Comparison of ENCODE assay signal across 14 cellular contexts in genomic region chr20:23711778-23712177, GRCh38. TPM values are rescaled to one million over a fixed set of nuclear protein-coding genes. Genes with fewer than 3 reads are reported as not detected.
"Had no signal": no experiment of that assay in that cellular context is flagged by ENCODE, and none has a peak within 500 bp of the region (broad histone marks: within the 10 kb centered on the region; RNA-seq: fewer than 3 reads in every experiment).

No MANE protein-coding gene starts in this region.

RNA-seq across cellular contexts. Expression of gene CST4, which starts 22.9 kb away (rescaled TPM):
- total RNA-seq: activated B cell treated with CpG ODN at 0.5 μM for 24 hours; activated CD4-positive, alpha-beta memory T cell treated with anti-CD3 and anti-CD28 coated beads for 36 hours; activated CD4-positive, alpha-beta memory T cell treated with anti-CD3 and anti-CD28 coated beads, Interleukin-2, amount 10 ng/mL, durations not matched to agents 7 days and 5 days; activated CD4-positive, alpha-beta T cell treated with anti-CD3 and anti-CD28 coated beads for 36 hours; activated CD4-positive, alpha-beta T cell treated with anti-CD3 and anti-CD28 coated beads, Interleukin-2, amount 10 ng/mL, durations not matched to agents 24 days and 14 days; activated CD4-positive, alpha-beta T cell treated with anti-CD3 and anti-CD28 coated beads, Interleukin-2, amount 10 ng/mL, durations not matched to agents 7 days and 5 days; activated CD8-positive, alpha-beta memory T cell treated with anti-CD3 and anti-CD28 coated beads for 36 hours; activated CD8-positive, alpha-beta memory T cell treated with anti-CD3 and anti-CD28 coated beads, Interleukin-2, amount 10 ng/mL, durations not matched to agents 7 days and 5 days; activated CD8-positive, alpha-beta T cell treated with anti-CD3 and anti-CD28 coated beads for 36 hours; activated CD8-positive, alpha-beta T cell treated with anti-CD3 and anti-CD28 coated beads, Interleukin-2, amount 10 ng/mL, durations not matched to agents 7 days and 5 days; T-helper 1 cell treated with Interleukin-12 subunit alpha and Interleukin-12 subunit beta and Interleukin-4 antibody, amounts not matched to agents 30 ng/mL and 1 ng/mL, for 36 hours; T-helper 17 cell; T-helper 2 cell treated with Interferon-gamma antibody and Interleukin-4, amounts not matched to agents 100 ng/mL and 5 ng/mL, for 36 hours; WTC11 had no signal

RNA-seq across cellular contexts. Expression of gene CST1, which starts 39.0 kb away (rescaled TPM):
- total RNA-seq: activated B cell treated with CpG ODN at 0.5 μM for 24 hours; activated CD4-positive, alpha-beta memory T cell treated with anti-CD3 and anti-CD28 coated beads for 36 hours; activated CD4-positive, alpha-beta memory T cell treated with anti-CD3 and anti-CD28 coated beads, Interleukin-2, amount 10 ng/mL, durations not matched to agents 7 days and 5 days; activated CD4-positive, alpha-beta T cell treated with anti-CD3 and anti-CD28 coated beads for 36 hours; activated CD4-positive, alpha-beta T cell treated with anti-CD3 and anti-CD28 coated beads, Interleukin-2, amount 10 ng/mL, durations not matched to agents 24 days and 14 days; activated CD4-positive, alpha-beta T cell treated with anti-CD3 and anti-CD28 coated beads, Interleukin-2, amount 10 ng/mL, durations not matched to agents 7 days and 5 days; activated CD8-positive, alpha-beta memory T cell treated with anti-CD3 and anti-CD28 coated beads for 36 hours; activated CD8-positive, alpha-beta memory T cell treated with anti-CD3 and anti-CD28 coated beads, Interleukin-2, amount 10 ng/mL, durations not matched to agents 7 days and 5 days; activated CD8-positive, alpha-beta T cell treated with anti-CD3 and anti-CD28 coated beads for 36 hours; activated CD8-positive, alpha-beta T cell treated with anti-CD3 and anti-CD28 coated beads, Interleukin-2, amount 10 ng/mL, durations not matched to agents 7 days and 5 days; T-helper 1 cell treated with Interleukin-12 subunit alpha and Interleukin-12 subunit beta and Interleukin-4 antibody, amounts not matched to agents 30 ng/mL and 1 ng/mL, for 36 hours; T-helper 17 cell; T-helper 2 cell treated with Interferon-gamma antibody and Interleukin-4, amounts not matched to agents 100 ng/mL and 5 ng/mL, for 36 hours had no signal
